13 cellular contexts compared by ENCODE assay signal in genomic region chr1:110148961-110149360, GRCh38. TPM values are rescaled to one million over a fixed set of nuclear protein-coding genes. Genes with fewer than 3 reads are reported as not detected.
A peak's percentile ranks its signal among the peaks of the same experiment; 100 is the strongest.
DNase-seq lines count a peak whose midpoint lies in the region; ATAC-seq, FAIRE-seq and TF ChIP-seq lines count a peak whose summit lies in the region.
"Had no signal": no experiment of that assay in that cellular context is flagged by ENCODE, and none has a peak within 500 bp of the region (broad histone marks: within the 10 kb centered on the region; RNA-seq: fewer than 3 reads in every experiment).

No MANE protein-coding gene starts in this region.

- H3K4me1 ChIP-seq in OCI-LY3 (ENCODE audit: low read length) (no peaks in the 10 kb centered on the region), tibial artery (peaks cover 0 to 20% (median 17%) of the 10 kb centered on the region in 4 donors)

- intact Hi-C loops in tibial artery (cut with DNase I; ENCODE audit: low total_unique reads) = no loop called here

- H3K79me2 ChIP-seq in OCI-LY3 (ENCODE audit: low read length) = no peaks in the 10 kb centered on the region

- no peak overlapping the region for H3K4me2 ChIP-seq in OCI-LY3 (ENCODE audit: low read length)

- H3K36me3 ChIP-seq in OCI-LY3 (replicated peaks; ENCODE audit: low read depth, low read length) = no peaks in the 10 kb centered on the region
- H3K36me3 ChIP-seq in tibial artery = no peaks in the 10 kb centered on the region

- TF ChIP-seq CTCF in OCI-LY3 (IDR thresholded peaks at IDR 0.05; ENCODE audit: low read depth, low read length) (peak; percentile 36; the same call in 1 of the 2 replicates), fibroblast of pulmonary artery (IDR thresholded peaks at IDR 0.05; ENCODE audit: low read length, missing control alignments) (peak; percentile 38), tibial artery (IDR thresholded peaks at IDR 0.05) (no peak)

- no peak overlapping the region for H3K9ac ChIP-seq in OCI-LY3 (ENCODE audit: low read length)

- H3K9me3 ChIP-seq in OCI-LY3 (ENCODE audit: insufficient read depth, low read length) = no peaks in the 10 kb centered on the region
- H3K9me3 ChIP-seq in tibial artery = no peaks in the 10 kb centered on the region

- H4K20me1 ChIP-seq in OCI-LY3 (ENCODE audit: insufficient read depth, low read length) = no peaks in the 10 kb centered on the region

- DNase-seq in COLO829 (ENCODE audit: low spot score) (peak; percentile 14), H54 (ENCODE audit: insufficient read length, low spot score) (peak; percentile 40), fibroblast of pulmonary artery (ENCODE audit: low read depth) (peak; percentile 7), tibial artery (no peak), iPS-NIHi7 (ENCODE audit: extremely low spot score) (no peak), GM12891 (ENCODE audit: insufficient read length, low spot score) (no peak)
- DNase-seq: activated naive CD4-positive, alpha-beta T cell treated with anti-CD3 and anti-CD28 coated beads, Interleukin-2, amount 10 ng/mL, durations not matched to agents 7 days and 5 days; midbrain; stimulated activated naive CD8-positive, alpha-beta T cell treated with anti-CD3 and anti-CD28 coated beads, Interleukin-15, amount 100 ng/mL, for 72 hours had no signal

- H3K4me3 ChIP-seq in OCI-LY3 (ENCODE audit: low read length) (no peak overlapping the region), fibroblast of pulmonary artery (replicated peaks; ENCODE audit: low read depth, low read length) (no peak overlapping the region), tibial artery (no peak overlapping the region)

- TF ChIP-seq POLR2A in H54 (IDR thresholded peaks at IDR 0.05; ENCODE audit: low read depth, low read length) = no peak
- TF ChIP-seq POLR2A in GM12891 (IDR thresholded peaks at IDR 0.05; ENCODE audit: low read depth, low read length) = no peak

- FAIRE-seq in H54 (lab: Jason Lieb, UNC) = no peak
- no peak for FAIRE-seq in GM12891 (lab: Jason Lieb, UNC)

- H3K27ac ChIP-seq in OCI-LY3 (ENCODE audit: low read length) = no peak overlapping the region
- H3K27ac ChIP-seq in tibial artery = no peak overlapping the region
- H3K27ac ChIP-seq: epithelial cell of prostate had no signal

- ATAC-seq in GM18498 (IDR thresholded peaks at IDR 0.05; ENCODE audit: unreplicated experiment) = no peak
- ATAC-seq: stimulated activated naive CD8-positive, alpha-beta T cell treated with anti-CD3 and anti-CD28 coated beads, Interleukin-15, amount 100 ng/mL, for 72 hours; WTC11 had no signal

- H3K27me3 ChIP-seq in OCI-LY3 (ENCODE audit: low read depth, low read length) (peaks cover 15% of the 10 kb centered on the region; the same call in 1 of the 2 replicates), tibial artery (peaks cover 3 to 76% of the 10 kb centered on the region in 2 donors)

- H2AFZ ChIP-seq in OCI-LY3 (ENCODE audit: low read depth, low read length) = no peak overlapping the region

TF ChIP-seq in GM12891, 5 proteins besides CTCF, POLR2A, EP300 and RAD21:
- no peak for TF ChIP-seq PAX5 (IDR thresholded peaks at IDR 0.05; ENCODE audit: insufficient read depth, low read length, severe bottlenecking)
- TF ChIP-seq POLR2AphosphoS5 (IDR thresholded peaks at IDR 0.05; ENCODE audit: low read depth, low read length) = no peak
- TF ChIP-seq POU2F2 (IDR thresholded peaks at IDR 0.05; ENCODE audit: low read depth, low read length) = no peak
- no peak for TF ChIP-seq SPI1 (IDR thresholded peaks at IDR 0.05; ENCODE audit: low read depth, low read length)
- no peak for TF ChIP-seq TAF1 (IDR thresholded peaks at IDR 0.05; ENCODE audit: low read depth, low read length)

RNA-seq across cellular contexts. Expression of gene SLC6A17, which starts 1.3 kb away (rescaled TPM):
- polyA plus RNA-seq in GM12891 (2012; ENCODE audit: low read depth, missing spikeins) = not detected

RNA-seq across cellular contexts. Expression of gene UBL4B, which starts 36.7 kb away (rescaled TPM):
- not detected for polyA plus RNA-seq in GM12891 (2012; ENCODE audit: low read depth, missing spikeins)

Comparison
In these comparisons a context has a peak if more than half of its experiments do, and no peak if none do; other contexts are left out.
1. DNase-seq: peak in COLO829 (single experiment), H54 (single experiment) and fibroblast of pulmonary artery (single experiment); none in tibial artery (0 of 2), iPS-NIHi7 (single experiment) and GM12891 (single experiment).
2. CTCF ChIP-seq: peak in OCI-LY3 (single experiment) and fibroblast of pulmonary artery (single experiment); none in tibial artery (0 of 2).